Comparison of ENCODE assay signal across 16 cellular contexts in genomic region chr9:859251-859650, GRCh38. TPM values are rescaled to one million over a fixed set of nuclear protein-coding genes. Genes with fewer than 3 reads are reported as not detected.
DNase-seq lines count a peak whose midpoint lies in the region; ATAC-seq and TF ChIP-seq lines count a peak whose summit lies in the region.
"Had no signal": no experiment of that assay in that cellular context is flagged by ENCODE, and none has a peak within 500 bp of the region (broad histone marks: within the 10 kb centered on the region; RNA-seq: fewer than 3 reads in every experiment).

No MANE protein-coding gene starts in this region.

- no peaks in the 10 kb centered on the region for H3K36me3 Mint-ChIP-seq in activated B cell treated with CpG ODN at 0.5 μM for 24 hours (ENCODE audit: low read depth)
- H3K36me3 Mint-ChIP-seq: T-cell had no signal

- POLR2A ChIA-PET in activated B cell treated with CpG ODN at 0.5 μM for 24 hours (lab: Charles Lee) = interaction anchor here (0.6 kb wide), 1 partner anchor 9 kb away, joined by 17 read pairs; no protein-coding TSS in a partner anchor

- H3K9me3 Mint-ChIP-seq in activated B cell treated with CpG ODN at 0.5 μM for 24 hours = peaks cover 4% of the 10 kb centered on the region

- CTCF ChIA-PET in activated B cell treated with CpG ODN at 0.5 μM for 24 hours (lab: Charles Lee) = no interaction called here

- intact Hi-C loops in activated B cell treated with CpG ODN at 0.5 μM for 24 hours (cut with micrococcal nuclease) = no loop called here

- peaks cover 15% of the 10 kb centered on the region for H3K4me1 Mint-ChIP-seq in activated B cell treated with CpG ODN at 0.5 μM for 24 hours
- H3K4me1 Mint-ChIP-seq: T-cell had no signal

- no peak overlapping the region for H3K4me3 Mint-ChIP-seq in activated B cell treated with CpG ODN at 0.5 μM for 24 hours
- H3K4me3 Mint-ChIP-seq: T-cell had no signal

- DNase-seq in activated B cell treated with CpG ODN at 0.5 μM for 24 hours (no peak), activated T-cell treated with anti-CD3 and anti-CD28 coated beads for 4 hours (no peak), NCI-H82 treated with DMSO at 0.1 percent for 48 hours (lab: John Stamatoyannopoulos, UW; ENCODE audit: unreplicated experiment) (no peak), amygdala (lab: John Stamatoyannopoulos, UW) (no peak)
- DNase-seq in NK-92 treated with Interleukin-12 subunit alpha and Interleukin-12 subunit beta, amount 100 ng/mL, for 24 hours (lab: John Stamatoyannopoulos, UW) = no peak
- DNase-seq: effector memory CD4-positive, alpha-beta T cell; GM23248; right cardiac atrium; T-cell; uterus had no signal

- peak; percentile 100 for ATAC-seq in GM18868 (IDR thresholded peaks at IDR 0.05; ENCODE audit: unreplicated experiment)
- ATAC-seq in GM21528 (IDR thresholded peaks at IDR 0.05; ENCODE audit: low FRiP score, unreplicated experiment) = peak; percentile 100
- ATAC-seq in HG03095 (IDR thresholded peaks at IDR 0.05; ENCODE audit: unreplicated experiment) = peak; percentile 100
- ATAC-seq in activated B cell treated with CpG ODN at 0.5 μM for 24 hours (ENCODE audit: low read depth) = peak; percentile 99
- ATAC-seq: right cardiac atrium, T-cell had no signal

- H3K27ac Mint-ChIP-seq in activated B cell treated with CpG ODN at 0.5 μM for 24 hours = no peak overlapping the region

- peaks cover 33% of the 10 kb centered on the region for H3K27me3 Mint-ChIP-seq in activated B cell treated with CpG ODN at 0.5 μM for 24 hours

- no peak for TF ChIP-seq CTCF in activated B cell treated with CpG ODN at 0.5 μM for 24 hours (IDR thresholded peaks at IDR 0.05)

RNA-seq across cellular contexts. Expression of gene DMRT1, which starts 17.8 kb away (rescaled TPM):
- total RNA-seq in activated B cell treated with CpG ODN at 0.5 μM for 24 hours = not detected in 2 replicates
- total RNA-seq: ascending aorta, GM23248, M059J, mononuclear cell, right cardiac atrium, T-cell, uterus had no signal
